ENCODE assay signal across 9 cellular contexts in genomic region chr13:28723806-28724205, GRCh38.
"Had no signal": no experiment of that assay in that cellular context is flagged by ENCODE, and none has a peak within 500 bp of the region (broad histone marks: within the 10 kb centered on the region; RNA-seq: fewer than 3 reads in every experiment).

No MANE protein-coding gene starts in this region.

- FAIRE-seq: HTR-8/SVneo, K562 had no signal

- DNase-seq: GM23248, GOT3, H7, HFFc6, IMR-90 had no signal

- H3K9me3 ChIP-seq: HAP-1 had no signal

- ATAC-seq: HCT116, K562 had no signal

- H3K36me3 ChIP-seq: HAP-1 had no signal

- H3K27ac ChIP-seq: GM23248 had no signal

- H3K9ac ChIP-seq: GM23248 had no signal

- H3K4me3 ChIP-seq: GM23248, HAP-1, K562 had no signal
